16 cellular contexts compared by ENCODE assay signal in the genomic region with DNA sequence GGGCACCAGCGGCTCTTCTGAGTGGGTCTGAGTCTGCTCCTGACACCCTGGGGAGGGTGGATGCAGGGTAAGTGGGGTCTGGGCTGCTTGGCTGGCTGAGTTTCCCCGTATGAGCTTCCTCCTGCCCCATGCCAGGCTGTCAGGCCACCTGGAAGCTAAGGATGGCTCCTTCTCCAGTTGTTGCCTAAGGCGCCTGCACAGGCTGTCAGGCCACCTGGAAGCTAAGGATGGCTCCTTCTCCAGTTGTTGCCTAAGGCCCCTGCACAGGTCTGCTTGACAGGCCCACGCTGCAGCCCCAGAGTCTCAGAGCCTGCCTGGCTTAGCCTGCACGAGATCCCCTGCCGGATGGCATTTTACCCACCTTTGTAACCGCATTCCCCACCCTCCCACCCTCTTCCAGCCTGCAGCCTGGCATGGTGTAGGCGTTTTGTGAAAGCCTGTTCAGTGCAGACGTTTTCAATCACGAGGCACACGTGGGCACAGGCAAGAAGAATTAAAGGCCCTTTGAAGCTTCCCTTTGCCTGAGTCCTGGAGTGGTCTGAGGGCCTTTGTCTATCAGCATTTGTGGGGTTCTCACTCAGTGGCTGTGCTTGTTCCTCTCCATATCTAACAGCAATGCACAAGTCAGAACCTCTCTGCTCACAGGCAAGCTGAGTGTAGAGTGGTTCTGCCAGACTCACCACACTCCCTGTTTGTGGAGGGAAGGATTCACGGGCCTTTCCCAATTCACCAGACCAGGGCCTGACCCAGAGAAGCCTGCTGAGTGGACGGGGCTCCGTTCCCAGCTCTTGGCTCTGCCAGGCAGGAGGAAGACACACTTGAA. TPM values are rescaled to one million over a fixed set of nuclear protein-coding genes. Genes with fewer than 3 reads are reported as not detected.
A peak's percentile ranks its signal among the peaks of the same experiment; 100 is the strongest.
DNase-seq lines count a peak whose midpoint lies in the region; ATAC-seq and TF ChIP-seq lines count a peak whose summit lies in the region.
"Had no signal": no experiment of that assay in that cellular context is flagged by ENCODE, and none has a peak within 500 bp of the region (broad histone marks: within the 10 kb centered on the region; RNA-seq: fewer than 3 reads in every experiment).

No MANE protein-coding gene starts in this region.

- H3K4me3 ChIP-seq in heart left ventricle: no peak overlapping the region
- H3K4me3 ChIP-seq: MG63, PC-9 had no signal

- no peak for TF ChIP-seq CTCF in heart left ventricle (IDR thresholded peaks at IDR 0.05)

- H3K27ac ChIP-seq in layer of hippocampus (ENCODE audit: low read depth, low read length): peak overlapping the region; percentile 58
- no peak overlapping the region for H3K27ac ChIP-seq in heart left ventricle
- H3K27ac ChIP-seq: KMS-11, PC-9 had no signal

- H3K4me1 Mint-ChIP-seq in activated T-helper 2 cell treated with anti-CD3 and anti-CD28 coated beads, Interferon-gamma antibody, Interleukin-2, Interleukin-4, amounts not matched to agents 10 μg/mL and 5 μg/mL and 100 μg/mL, durations not matched to agents 14 hours and 24 hours and 36 hours (ENCODE audit: low read depth): no peaks in the 10 kb centered on the region

- peaks cover 10% of the 10 kb centered on the region for H3K9me3 Mint-ChIP-seq in activated T-helper 2 cell treated with anti-CD3 and anti-CD28 coated beads, Interferon-gamma antibody, Interleukin-2, Interleukin-4, amounts not matched to agents 10 μg/mL and 5 μg/mL and 100 μg/mL, durations not matched to agents 14 hours and 24 hours and 36 hours

- peak in 37 of 58 donors; percentile 20 to 76 (median 48) for DNase-seq in anterior cingulate cortex (lab: John Stamatoyannopoulos, UW)
- peak; percentile 52 for DNase-seq in putamen (ENCODE audit: low spot score)
- DNase-seq in NOMO-1 (lab: John Stamatoyannopoulos, UW; ENCODE audit: unreplicated experiment in 2 of 2): no peak
- no peak for DNase-seq in activated T-helper 2 cell treated with anti-CD3 and anti-CD28 coated beads, Interferon-gamma antibody, Interleukin-2, Interleukin-4, amounts not matched to agents 10 μg/mL and 5 μg/mL and 100 μg/mL, durations not matched to agents 14 hours and 24 hours and 36 hours (ENCODE audit: low spot score)
- no peak for DNase-seq in heart left ventricle
- DNase-seq: DMS 273 treated with DMSO at 0.1 percent for 48 hours, HFFc6, MG63, NCI-H1105, NCI-H187, PC-9 had no signal

- peaks cover 0 to 11% (median 7%) of the 10 kb centered on the region in 12 donors for H3K9me3 ChIP-seq in heart left ventricle
- H3K9me3 ChIP-seq: MG63 had no signal

- 73 to 81% (median 75%) methylated on average over 11 to 14 of the region's 14 CpGs for WGBS in heart left ventricle, 4 donors

- no peaks in the 10 kb centered on the region for H3K36me3 Mint-ChIP-seq in activated T-helper 2 cell treated with anti-CD3 and anti-CD28 coated beads, Interferon-gamma antibody, Interleukin-2, Interleukin-4, amounts not matched to agents 10 μg/mL and 5 μg/mL and 100 μg/mL, durations not matched to agents 14 hours and 24 hours and 36 hours (ENCODE audit: low read depth)

- no peak overlapping the region for H3K4me3 Mint-ChIP-seq in activated T-helper 2 cell treated with anti-CD3 and anti-CD28 coated beads, Interferon-gamma antibody, Interleukin-2, Interleukin-4, amounts not matched to agents 10 μg/mL and 5 μg/mL and 100 μg/mL, durations not matched to agents 14 hours and 24 hours and 36 hours (ENCODE audit: low read depth)
- H3K4me3 Mint-ChIP-seq: HFFc6 had no signal

- H3K27ac Mint-ChIP-seq in activated T-helper 2 cell treated with anti-CD3 and anti-CD28 coated beads, Interferon-gamma antibody, Interleukin-2, Interleukin-4, amounts not matched to agents 10 μg/mL and 5 μg/mL and 100 μg/mL, durations not matched to agents 14 hours and 24 hours and 36 hours: no peak overlapping the region
- H3K27ac Mint-ChIP-seq: HFFc6 had no signal

- H3K27me3 ChIP-seq in layer of hippocampus (ENCODE audit: control insufficient read depth, insufficient read depth, low read length) (no peaks in the 10 kb centered on the region), heart left ventricle (peaks cover 0 to 5% (median 0%) of the 10 kb centered on the region in 9 donors)
- H3K27me3 ChIP-seq: MG63 had no signal

- no peaks in the 10 kb centered on the region for H3K27me3 Mint-ChIP-seq in activated T-helper 2 cell treated with anti-CD3 and anti-CD28 coated beads, Interferon-gamma antibody, Interleukin-2, Interleukin-4, amounts not matched to agents 10 μg/mL and 5 μg/mL and 100 μg/mL, durations not matched to agents 14 hours and 24 hours and 36 hours (ENCODE audit: low read depth)

- H3K36me3 ChIP-seq in heart left ventricle: no peaks in the 10 kb centered on the region
- H3K36me3 ChIP-seq: MG63 had no signal

- TF ChIP-seq POLR2A in heart left ventricle (IDR thresholded peaks at IDR 0.05): no peak

- intact Hi-C loops in activated T-helper 2 cell treated with anti-CD3 and anti-CD28 coated beads, Interferon-gamma antibody, Interleukin-2, Interleukin-4, amounts not matched to agents 10 μg/mL and 5 μg/mL and 100 μg/mL, durations not matched to agents 14 hours and 24 hours and 36 hours (cut with micrococcal nuclease): no loop called here
- intact Hi-C loops in heart left ventricle (cut with DNase I): no loop called here

- ATAC-seq in GM21737 (IDR thresholded peaks at IDR 0.05; ENCODE audit: unreplicated experiment) (no peak), heart left ventricle (no peak)

- no peaks in the 10 kb centered on the region for H3K4me1 ChIP-seq in heart left ventricle

RNA-seq across cellular contexts. Expression of a gene that starts 40.2 kb away (rescaled TPM):
- 0.05 and 0.27 TPM in 2 replicates for total RNA-seq in activated T-helper 2 cell treated with anti-CD3 and anti-CD28 coated beads, Interferon-gamma antibody, Interleukin-2, Interleukin-4, amounts not matched to agents 10 μg/mL and 5 μg/mL and 100 μg/mL, durations not matched to agents 14 hours and 24 hours and 36 hours
- total RNA-seq in heart left ventricle: under 1 TPM in 6 of 9 donors, not detected in 3; 0.05 to 0.64 (median 0.15) TPM
- polyA plus RNA-seq in heart left ventricle: under 1 TPM in 1 of 2 donors, not detected in 1; 0.04 TPM
- total RNA-seq: HFFc6, PC-9 had no signal
- polyA plus RNA-seq: AG04450, BJ had no signal

Comparison
In these comparisons a context has a peak if more than half of its experiments do, and no peak if none do; other contexts are left out.
1. DNase-seq: peak in anterior cingulate cortex (37 of 58) and putamen (single experiment); none in NOMO-1 (0 of 2), activated T-helper 2 cell treated with anti-CD3 and anti-CD28 coated beads, Interferon-gamma antibody, Interleukin-2, Interleukin-4, amounts not matched to agents 10 μg/mL and 5 μg/mL and 100 μg/mL, durations not matched to agents 14 hours and 24 hours and 36 hours (single experiment) and heart left ventricle (0 of 5).